In the genomic region with DNA sequence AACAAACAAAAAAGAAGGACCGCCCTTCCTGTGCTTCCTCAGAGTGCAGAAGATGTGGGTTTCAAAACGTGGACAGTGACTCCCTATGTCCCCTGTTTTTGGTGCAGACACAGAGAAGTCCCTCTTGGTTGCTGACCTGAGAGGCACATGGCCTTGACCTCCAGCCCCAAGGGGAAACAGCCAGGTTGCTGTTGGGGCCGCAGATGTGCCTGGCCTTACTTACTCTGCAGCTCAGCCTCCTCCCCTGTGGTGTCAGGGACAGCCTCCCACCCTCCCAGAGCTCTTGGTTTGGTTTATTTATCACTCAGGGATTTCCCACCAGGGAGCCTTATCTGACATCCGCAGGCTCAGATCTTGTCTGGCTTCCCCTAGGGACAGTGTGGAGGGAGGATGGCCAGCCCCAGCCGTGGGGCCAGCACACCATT, we compare ENCODE assay signal across 12 cellular contexts.
"Had no signal": no experiment of that assay in that cellular context is flagged by ENCODE, and none has a peak within 500 bp of the region (broad histone marks: within the 10 kb centered on the region; RNA-seq: fewer than 3 reads in every experiment).

No MANE protein-coding gene starts in this region.

- H3K27ac ChIP-seq: parathyroid adenoma, transverse colon had no signal

- DNase-seq: activated CD4-positive, alpha-beta T cell treated with anti-CD3 and anti-CD28 coated beads, Interleukin-2, amount 50 U/mL, for 1 hour; activated naive CD4-positive, alpha-beta T cell treated with anti-CD3 and anti-CD28 coated beads, Interleukin-2, amount 50 U/mL, for 16 hours; activated T-cell treated with anti-CD3 and anti-CD28 coated beads, Interleukin-2, amount 50 U/mL, for 1 hour; amygdala; esophagus squamous epithelium; foreskin fibroblast; retina; stimulated activated CD4-positive, alpha-beta T cell treated with anti-CD3 and anti-CD28 coated beads, Interleukin-15, amount 100 ng/mL, for 24 hours; stimulated activated CD4-positive, alpha-beta T cell treated with anti-CD3 and anti-CD28 coated beads, Interleukin-4, amount 100 ng/mL, for 4 hours; transverse colon had no signal

- H3K4me3 Mint-ChIP-seq: T-helper 1 cell treated with Interleukin-12 subunit alpha and Interleukin-12 subunit beta and Interleukin-4 antibody, amounts not matched to agents 30 μg/mL and 1 μg/mL, for 36 hours had no signal

- H3K9me3 Mint-ChIP-seq: T-helper 1 cell treated with Interleukin-12 subunit alpha and Interleukin-12 subunit beta and Interleukin-4 antibody, amounts not matched to agents 30 μg/mL and 1 μg/mL, for 36 hours had no signal

- H3K27ac Mint-ChIP-seq: T-helper 1 cell treated with Interleukin-12 subunit alpha and Interleukin-12 subunit beta and Interleukin-4 antibody, amounts not matched to agents 30 μg/mL and 1 μg/mL, for 36 hours had no signal

- H3K9me3 ChIP-seq: esophagus squamous epithelium, transverse colon had no signal

- H3K27me3 ChIP-seq: esophagus squamous epithelium, transverse colon had no signal

- H3K4me1 ChIP-seq: parathyroid adenoma, transverse colon had no signal

- H3K36me3 ChIP-seq: esophagus squamous epithelium, transverse colon had no signal

- H3K4me3 ChIP-seq: esophagus squamous epithelium, transverse colon had no signal
